ENCODE assay signal across 1 cellular context in genomic region chr13:44710576-44710975, GRCh38.
TF ChIP-seq lines count a peak whose summit lies in the region.

No MANE protein-coding gene starts in this region.

TF ChIP-seq in GM12878, 131 proteins besides CTCF, POLR2A, EP300 and RAD21 (continued from another document):
- no peak for TF ChIP-seq E2F8 (IDR thresholded peaks at IDR 0.05; ENCODE audit: low read depth, partially characterized antibody)
